19 cellular contexts compared by ENCODE assay signal in the genomic region with DNA sequence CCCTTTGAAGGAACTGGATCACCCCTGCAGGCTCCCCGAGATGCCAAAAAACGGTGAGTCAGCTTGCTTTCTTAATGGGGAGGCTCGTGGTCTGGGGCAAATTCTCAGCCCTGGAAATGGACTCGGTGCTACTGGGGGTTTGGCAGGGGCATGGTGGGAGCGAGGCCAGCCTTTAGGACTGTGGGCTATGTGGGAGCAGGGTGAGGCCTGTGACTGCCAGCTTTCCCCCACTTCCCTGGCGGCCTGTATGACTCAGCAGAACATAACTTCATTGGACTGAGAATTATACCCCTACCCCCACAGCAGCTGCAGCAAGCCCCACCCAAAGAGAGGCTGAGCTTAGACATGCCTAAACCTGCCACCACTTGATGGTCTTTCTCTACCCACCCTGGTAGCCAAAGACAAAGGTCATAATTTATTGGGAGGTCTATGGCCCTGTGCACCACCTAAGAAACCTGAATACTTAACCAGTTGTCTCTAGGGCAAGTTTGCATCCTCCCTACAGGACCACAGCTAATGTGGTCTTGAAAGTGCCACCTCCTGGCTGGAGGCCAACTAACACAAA.
DNase-seq lines count a peak whose midpoint lies in the region; ATAC-seq, FAIRE-seq and TF ChIP-seq lines count a peak whose summit lies in the region.
"Had no signal": no experiment of that assay in that cellular context is flagged by ENCODE, and none has a peak within 500 bp of the region (broad histone marks: within the 10 kb centered on the region; RNA-seq: fewer than 3 reads in every experiment).

No MANE protein-coding gene starts in this region.

- POLR2A ChIA-PET in A549 (lab: Yijun Ruan, JAX) (no interaction called here), PC-9 (lab: Charles Lee; ENCODE audit: unreplicated experiment) (no interaction called here)

- no peak for TF ChIP-seq EP300 in A549 (IDR thresholded peaks at IDR 0.05)

- intact Hi-C loops in PC-9 (cut with micrococcal nuclease; ENCODE audit: unreplicated experiment), result no loop called here

- TF ChIP-seq POLR2A in A549 (IDR thresholded peaks at IDR 0.05; ENCODE audit: low read length), result no peak

- no peaks in the 10 kb centered on the region for H3F3A ChIP-seq in PC-9 (ENCODE audit: insufficient read depth, low read depth)

- BruUV-seq in PC-9 (replicated peaks; lab: Mats Ljungman, UMichigan), result no TSS peak

- no peaks in the 10 kb centered on the region for H3K27me3 ChIP-seq in SJCRH30
- H3K27me3 ChIP-seq in PC-9 (ENCODE audit: insufficient read depth, low read depth), result no peaks in the 10 kb centered on the region
- H3K27me3 ChIP-seq: BLaER1 treated with 17β-estradiol and CSF1 and Interleukin-3, amounts not matched to agents 10 nM and 100 nM had no signal

- H3K36me3 ChIP-seq in SJCRH30 (no peaks in the 10 kb centered on the region), PC-9 (ENCODE audit: low read depth) (no peaks in the 10 kb centered on the region)
- H3K36me3 ChIP-seq: BLaER1 treated with 17β-estradiol and CSF1 and Interleukin-3, amounts not matched to agents 10 nM and 100 nM had no signal

- no peaks in the 10 kb centered on the region for H4K20me1 ChIP-seq in PC-9 (ENCODE audit: insufficient read depth)
- H4K20me1 ChIP-seq: BLaER1 treated with 17β-estradiol and CSF1 and Interleukin-3, amounts not matched to agents 10 nM and 100 nM had no signal

- H3K79me2 ChIP-seq in PC-9 (ENCODE audit: low read depth), result no peaks in the 10 kb centered on the region

- CTCF ChIA-PET in A549 (lab: Yijun Ruan, JAX), result no interaction called here
- CTCF ChIA-PET in PC-9 (lab: Charles Lee), result no interaction called here

- TF ChIP-seq CTCF in A549 (IDR thresholded peaks at IDR 0.05) (no peak), PC-9 (conservative IDR thresholded peaks at IDR 0.05) (no peak)

- H3K4me3 ChIP-seq in A549, result no peak overlapping the region
- peak overlapping the region; percentile 36 for H3K4me3 ChIP-seq in SJCRH30
- H3K4me3 ChIP-seq in PC-9, result no peak overlapping the region
- H3K4me3 ChIP-seq: BLaER1 treated with 17β-estradiol and CSF1 and Interleukin-3, amounts not matched to agents 10 nM and 100 nM had no signal

- FAIRE-seq in A549 (lab: Jason Lieb, UNC), result no peak
- FAIRE-seq: A204.1, GM12892 had no signal

- ATAC-seq in A549 (no peak), GM18498 (IDR thresholded peaks at IDR 0.05; ENCODE audit: unreplicated experiment) (no peak)

- DNase-seq in A549 (ENCODE audit: low read depth in 1 of 2, low spot score in 1 of 2), result no peak
- peak; percentile 5 for DNase-seq in HCEC 1CT
- peak; percentile 97 for DNase-seq in SJCRH30
- DNase-seq in glomerular visceral epithelial cell (ENCODE audit: extremely low spot score), result peak; percentile 6
- DNase-seq in PC-9, result no peak
- no peak for DNase-seq in stimulated activated CD4-positive, alpha-beta T cell treated with anti-CD3 and anti-CD28 coated beads, Interleukin-2, amount 100 ng/mL, for 48 hours
- no peak for DNase-seq in hepatic stellate cell (ENCODE audit: low spot score)
- DNase-seq: DMS79 treated with DMSO at 0.1 percent for 48 hours; GF-D8; NCI-H1092; NCI-H146; NCI-H2081 treated with DMSO at 0.1 percent for 48 hours; NCI-H526 treated with DMSO at 0.1 percent for 48 hours; NK-92 treated with Interleukin-12 subunit alpha and Interleukin-12 subunit beta, amount 100 ng/mL, for 24 hours; RPMI8226 had no signal

- WGBS in A549 (ENCODE audit: missing lambda C conversion rate), result 80% methylated on average over 6 of the region's 6 CpGs

- H3K27ac ChIP-seq in A549 (peak overlapping the region in 1 of 2 experiments; percentile 43; a peak in 2 of 6 replicates), SJCRH30 (peak overlapping the region; percentile 90), PC-9 (no peak overlapping the region)
- H3K27ac ChIP-seq: BLaER1 treated with 17β-estradiol and CSF1 and Interleukin-3, amounts not matched to agents 10 nM and 100 nM had no signal

- no peaks in the 10 kb centered on the region for H3K9me2 ChIP-seq in PC-9 (ENCODE audit: insufficient read depth)

- H3K9me3 ChIP-seq in A549, result peaks cover 22% of the 10 kb centered on the region
- H3K9me3 ChIP-seq in SJCRH30 (replicated peaks), result peaks cover 11% of the 10 kb centered on the region
- H3K9me3 ChIP-seq in PC-9 (ENCODE audit: insufficient read depth, low read depth), result 0 out of 2 replicates have a peak, but pooled peaks cover 5% of the 10 kb centered on the region

- H3K4me2 ChIP-seq in A549 (no peak overlapping the region), PC-9 (no peak overlapping the region)
- H3K4me2 ChIP-seq: BLaER1 treated with 17β-estradiol and CSF1 and Interleukin-3, amounts not matched to agents 10 nM and 100 nM had no signal

- no peak for TF ChIP-seq RAD21 in A549 (conservative IDR thresholded peaks at IDR 0.05 in 1 of 2, IDR thresholded peaks at IDR 0.05 in 1 of 2)

- no peak overlapping the region for H2AFZ ChIP-seq in PC-9

- H3K4me1 ChIP-seq in A549 (no peaks in the 10 kb centered on the region), SJCRH30 (peaks cover 20% of the 10 kb centered on the region), PC-9 (replicated peaks; ENCODE audit: insufficient read depth) (no peaks in the 10 kb centered on the region)
- H3K4me1 ChIP-seq: BLaER1 treated with 17β-estradiol and CSF1 and Interleukin-3, amounts not matched to agents 10 nM and 100 nM had no signal

TF ChIP-seq in A549, 52 proteins besides CTCF, POLR2A, EP300 and RAD21:
- peak; percentile 15 for TF ChIP-seq MAFK (IDR thresholded peaks at IDR 0.05; ENCODE audit: partially characterized antibody)
- no peak for TF ChIP-seq HOXA7 (CRISPR knock-in tag; IDR thresholded peaks at IDR 0.05)

Comparison
In these comparisons a context has a peak if more than half of its experiments do, and no peak if none do; other contexts are left out.
1. DNase-seq: peak in HCEC 1CT (single experiment), SJCRH30 (2 of 2) and glomerular visceral epithelial cell (single experiment); none in A549 (0 of 2), PC-9 (0 of 2), stimulated activated CD4-positive, alpha-beta T cell treated with anti-CD3 and anti-CD28 coated beads, Interleukin-2, amount 100 ng/mL, for 48 hours (0 of 2) and hepatic stellate cell (single experiment).